Comparison of ENCODE assay signal across 1 cellular context in the genomic region with DNA sequence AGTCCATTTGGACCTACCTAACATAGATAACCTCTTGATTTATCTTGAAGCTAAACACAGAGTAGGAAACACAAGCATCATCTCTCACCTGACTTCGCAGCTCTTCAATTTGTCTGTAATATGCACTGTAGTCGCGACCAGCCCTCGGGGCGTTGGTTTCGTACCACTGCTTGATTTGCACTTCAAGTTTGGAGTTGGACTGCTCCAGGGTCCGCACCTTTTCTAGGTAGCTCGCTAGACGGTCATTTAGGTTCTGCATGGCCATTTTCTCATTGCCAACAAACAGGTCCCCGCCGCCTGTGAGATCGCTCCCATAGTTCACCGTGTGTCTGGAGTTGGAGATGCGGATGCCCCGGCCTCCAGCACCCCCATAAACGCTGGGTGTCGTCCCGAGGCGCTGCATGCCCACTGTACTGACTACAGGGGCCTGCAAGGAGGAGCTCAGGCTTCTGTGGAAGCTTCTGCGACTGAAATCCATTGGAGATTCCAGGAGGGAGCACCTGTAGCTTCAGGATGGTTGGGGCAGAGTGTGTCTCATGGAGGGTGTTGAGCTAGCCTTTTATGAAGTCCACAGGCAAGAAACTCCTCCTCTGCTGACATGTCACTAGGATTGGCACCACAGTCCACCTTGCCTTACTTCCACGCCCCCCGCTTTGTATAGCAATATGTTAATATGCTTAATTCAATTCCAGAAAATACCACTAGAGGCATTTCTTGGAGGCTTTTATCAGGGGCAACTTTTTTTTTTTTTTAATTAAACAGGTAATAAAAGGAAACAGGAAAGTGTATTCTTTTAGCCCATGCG.
TF ChIP-seq lines count a peak whose summit lies in the region.

A gene with protein sequence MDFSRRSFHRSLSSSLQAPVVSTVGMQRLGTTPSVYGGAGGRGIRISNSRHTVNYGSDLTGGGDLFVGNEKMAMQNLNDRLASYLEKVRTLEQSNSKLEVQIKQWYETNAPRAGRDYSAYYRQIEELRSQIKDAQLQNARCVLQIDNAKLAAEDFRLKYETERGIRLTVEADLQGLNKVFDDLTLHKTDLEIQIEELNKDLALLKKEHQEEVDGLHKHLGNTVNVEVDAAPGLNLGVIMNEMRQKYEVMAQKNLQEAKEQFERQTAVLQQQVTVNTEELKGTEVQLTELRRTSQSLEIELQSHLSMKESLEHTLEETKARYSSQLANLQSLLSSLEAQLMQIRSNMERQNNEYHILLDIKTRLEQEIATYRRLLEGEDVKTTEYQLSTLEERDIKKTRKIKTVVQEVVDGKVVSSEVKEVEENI (minus strand): TSS at position 535 of the 805 bp plus-strand sequence. CDS start 57 bp downstream, at position 478.

TF ChIP-seq in GM23338, 12 proteins besides CTCF, POLR2A, EP300 and RAD21:
- TF ChIP-seq, protein P1, sequence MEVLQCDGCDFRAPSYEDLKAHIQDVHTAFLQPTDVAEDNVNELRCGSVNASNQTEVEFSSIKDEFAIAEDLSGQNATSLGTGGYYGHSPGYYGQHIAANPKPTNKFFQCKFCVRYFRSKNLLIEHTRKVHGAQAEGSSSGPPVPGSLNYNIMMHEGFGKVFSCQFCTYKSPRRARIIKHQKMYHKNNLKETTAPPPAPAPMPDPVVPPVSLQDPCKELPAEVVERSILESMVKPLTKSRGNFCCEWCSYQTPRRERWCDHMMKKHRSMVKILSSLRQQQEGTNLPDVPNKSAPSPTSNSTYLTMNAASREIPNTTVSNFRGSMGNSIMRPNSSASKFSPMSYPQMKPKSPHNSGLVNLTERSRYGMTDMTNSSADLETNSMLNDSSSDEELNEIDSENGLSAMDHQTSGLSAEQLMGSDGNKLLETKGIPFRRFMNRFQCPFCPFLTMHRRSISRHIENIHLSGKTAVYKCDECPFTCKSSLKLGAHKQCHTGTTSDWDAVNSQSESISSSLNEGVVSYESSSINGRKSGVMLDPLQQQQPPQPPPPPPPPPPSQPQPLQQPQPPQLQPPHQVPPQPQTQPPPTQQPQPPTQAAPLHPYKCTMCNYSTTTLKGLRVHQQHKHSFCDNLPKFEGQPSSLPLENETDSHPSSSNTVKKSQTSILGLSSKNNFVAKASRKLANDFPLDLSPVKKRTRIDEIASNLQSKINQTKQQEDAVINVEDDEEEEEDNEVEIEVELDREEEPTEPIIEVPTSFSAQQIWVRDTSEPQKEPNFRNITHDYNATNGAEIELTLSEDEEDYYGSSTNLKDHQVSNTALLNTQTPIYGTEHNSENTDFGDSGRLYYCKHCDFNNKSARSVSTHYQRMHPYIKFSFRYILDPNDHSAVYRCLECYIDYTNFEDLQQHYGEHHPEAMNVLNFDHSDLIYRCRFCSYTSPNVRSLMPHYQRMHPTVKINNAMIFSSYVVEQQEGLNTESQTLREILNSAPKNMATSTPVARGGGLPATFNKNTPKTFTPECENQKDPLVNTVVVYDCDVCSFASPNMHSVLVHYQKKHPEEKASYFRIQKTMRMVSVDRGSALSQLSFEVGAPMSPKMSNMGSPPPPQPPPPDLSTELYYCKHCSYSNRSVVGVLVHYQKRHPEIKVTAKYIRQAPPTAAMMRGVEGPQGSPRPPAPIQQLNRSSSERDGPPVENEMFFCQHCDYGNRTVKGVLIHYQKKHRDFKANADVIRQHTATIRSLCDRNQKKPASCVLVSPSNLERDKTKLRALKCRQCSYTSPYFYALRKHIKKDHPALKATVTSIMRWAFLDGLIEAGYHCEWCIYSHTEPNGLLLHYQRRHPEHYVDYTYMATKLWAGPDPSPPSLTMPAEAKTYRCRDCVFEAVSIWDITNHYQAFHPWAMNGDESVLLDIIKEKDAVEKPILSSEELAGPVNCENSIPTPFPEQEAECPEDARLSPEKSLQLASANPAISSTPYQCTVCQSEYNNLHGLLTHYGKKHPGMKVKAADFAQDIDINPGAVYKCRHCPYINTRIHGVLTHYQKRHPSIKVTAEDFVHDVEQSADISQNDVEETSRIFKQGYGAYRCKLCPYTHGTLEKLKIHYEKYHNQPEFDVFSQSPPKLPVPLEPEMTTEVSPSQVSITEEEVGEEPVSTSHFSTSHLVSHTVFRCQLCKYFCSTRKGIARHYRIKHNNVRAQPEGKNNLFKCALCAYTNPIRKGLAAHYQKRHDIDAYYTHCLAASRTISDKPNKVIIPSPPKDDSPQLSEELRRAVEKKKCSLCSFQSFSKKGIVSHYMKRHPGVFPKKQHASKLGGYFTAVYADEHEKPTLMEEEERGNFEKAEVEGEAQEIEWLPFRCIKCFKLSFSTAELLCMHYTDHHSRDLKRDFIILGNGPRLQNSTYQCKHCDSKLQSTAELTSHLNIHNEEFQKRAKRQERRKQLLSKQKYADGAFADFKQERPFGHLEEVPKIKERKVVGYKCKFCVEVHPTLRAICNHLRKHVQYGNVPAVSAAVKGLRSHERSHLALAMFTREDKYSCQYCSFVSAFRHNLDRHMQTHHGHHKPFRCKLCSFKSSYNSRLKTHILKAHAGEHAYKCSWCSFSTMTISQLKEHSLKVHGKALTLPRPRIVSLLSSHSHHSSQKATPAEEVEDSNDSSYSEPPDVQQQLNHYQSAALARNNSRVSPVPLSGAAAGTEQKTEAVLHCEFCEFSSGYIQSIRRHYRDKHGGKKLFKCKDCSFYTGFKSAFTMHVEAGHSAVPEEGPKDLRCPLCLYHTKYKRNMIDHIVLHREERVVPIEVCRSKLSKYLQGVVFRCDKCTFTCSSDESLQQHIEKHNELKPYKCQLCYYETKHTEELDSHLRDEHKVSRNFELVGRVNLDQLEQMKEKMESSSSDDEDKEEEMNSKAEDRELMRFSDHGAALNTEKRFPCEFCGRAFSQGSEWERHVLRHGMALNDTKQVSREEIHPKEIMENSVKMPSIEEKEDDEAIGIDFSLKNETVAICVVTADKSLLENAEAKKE (CRISPR knock-in tag; IDR thresholded peaks at IDR 0.05), result no peak
- TF ChIP-seq STAT1 (IDR thresholded peaks at IDR 0.05; ENCODE audit: unreplicated experiment) (no peak), CREB1 (CRISPR knock-in tag; IDR thresholded peaks at IDR 0.05; ENCODE audit: low read depth) (no peak), POLR2AphosphoS5 (IDR thresholded peaks at IDR 0.05; ENCODE audit: low read depth) (no peak), JUNB (IDR thresholded peaks at IDR 0.05; ENCODE audit: unreplicated experiment) (no peak), NANOG (IDR thresholded peaks at IDR 0.05; ENCODE audit: borderline replicate concordance) (no peak)
